ENCODE assay signal across 8 cellular contexts in the genomic region with DNA sequence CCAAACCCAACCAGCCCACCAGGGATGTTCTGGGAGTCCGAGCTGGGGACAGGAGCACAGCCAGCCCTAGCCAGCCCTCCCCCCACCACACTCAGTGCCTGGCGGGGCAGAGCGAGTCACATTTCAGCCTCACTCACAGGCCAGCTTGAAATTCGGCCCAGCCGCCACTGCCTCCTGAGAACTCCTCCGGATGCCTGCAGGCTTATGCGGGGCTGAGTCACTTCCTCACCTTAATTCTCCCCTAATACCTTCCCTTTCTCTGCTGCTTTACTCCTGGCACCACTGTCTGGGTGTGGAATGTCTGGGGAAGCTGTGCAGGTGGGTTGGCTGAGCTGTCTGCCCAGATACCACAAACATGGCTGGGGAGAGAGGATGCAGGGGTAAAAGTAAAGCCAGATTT. TPM values are rescaled to one million over a fixed set of nuclear protein-coding genes. Genes with fewer than 3 reads are reported as not detected.
DNase-seq lines count a peak whose midpoint lies in the region; ATAC-seq, FAIRE-seq and TF ChIP-seq lines count a peak whose summit lies in the region.

No MANE protein-coding gene starts in this region.

- no peak for TF ChIP-seq POLR2A in GM12892 (IDR thresholded peaks at IDR 0.05; ENCODE audit: low read depth, low read length)

- peak overlapping the region; percentile 62 for H3K9ac ChIP-seq in mesendoderm (ENCODE audit: low read length)

- H4K8ac ChIP-seq in mesendoderm (ENCODE audit: low read depth, low read length), result no peak overlapping the region

- no peak overlapping the region for H2AK5ac ChIP-seq in mesendoderm (ENCODE audit: low read length)

- H3K9me3 ChIP-seq in T-helper 17 cell (ENCODE audit: control insufficient read depth, low read length, poor library complexity, severe bottlenecking), result no peaks in the 10 kb centered on the region

- TF ChIP-seq CTCF in chondrocyte (IDR thresholded peaks at IDR 0.05), result no peak

- H3K36me3 Mint-ChIP-seq in chondrocyte (ENCODE audit: low read depth) (peaks cover 3% of the 10 kb centered on the region), T-helper 17 cell (ENCODE audit: low read depth) (no peaks in the 10 kb centered on the region)

- H3K4ac ChIP-seq in mesendoderm (ENCODE audit: low read depth, low read length), result no peak overlapping the region

- H3K4me3 ChIP-seq in mesendoderm (ENCODE audit: low read length), result no peak overlapping the region

- H3K4me3 Mint-ChIP-seq in chondrocyte (ENCODE audit: unreplicated experiment), result no peak overlapping the region
- H3K4me3 Mint-ChIP-seq in T-helper 17 cell, result no peak overlapping the region

- no peak overlapping the region for H2BK120ac ChIP-seq in mesendoderm (ENCODE audit: low read depth, low read length)

- no CpG with 5 or more reads among the region's 7 CpGs for WGBS in mesendoderm (ENCODE audit: extremely low coverage, insufficient coverage, low lambda C conversion rate)

- no peaks in the 10 kb centered on the region for H3K79me1 ChIP-seq in mesendoderm (ENCODE audit: low read length)

- peak overlapping the region; percentile 92 for H3K56ac ChIP-seq in mesendoderm (ENCODE audit: low read length)

- no peak overlapping the region for H2BK15ac ChIP-seq in mesendoderm (replicated peaks; ENCODE audit: low read depth)

- peaks cover 11% of the 10 kb centered on the region for H3K4me1 ChIP-seq in mesendoderm (ENCODE audit: control insufficient read depth, low read depth, low read length)

- peak overlapping the region; percentile 67 for H3K23ac ChIP-seq in mesendoderm (ENCODE audit: low read length)

- no peaks in the 10 kb centered on the region for H3K79me2 ChIP-seq in mesendoderm (ENCODE audit: control insufficient read depth, insufficient read depth, low read length)

- peaks cover 18% of the 10 kb centered on the region for H3K9me3 Mint-ChIP-seq in chondrocyte (ENCODE audit: low read depth)

- no peak for FAIRE-seq in GM12892 (lab: Jason Lieb, UNC)

- peaks cover 23% of the 10 kb centered on the region for H3K4me1 Mint-ChIP-seq in chondrocyte (ENCODE audit: low read depth)
- H3K4me1 Mint-ChIP-seq in T-helper 17 cell, result no peaks in the 10 kb centered on the region

- H3K27me3 Mint-ChIP-seq in chondrocyte (ENCODE audit: low read depth) (no peaks in the 10 kb centered on the region), T-helper 17 cell (peaks cover 22% of the 10 kb centered on the region)

- H2BK5ac ChIP-seq in mesendoderm (ENCODE audit: low read length), result peak overlapping the region; percentile 96

- peak overlapping the region; percentile 13 for H3K18ac ChIP-seq in mesendoderm (ENCODE audit: low read length)

- H4K5ac ChIP-seq in mesendoderm (ENCODE audit: low read length), result peak overlapping the region; percentile 60

- H3K27me3 ChIP-seq in mesendoderm (ENCODE audit: insufficient read depth, low read length, poor library complexity), result no peaks in the 10 kb centered on the region

- peak overlapping the region; percentile 93 for H3K27ac ChIP-seq in mesendoderm (ENCODE audit: low read depth, low read length)

- H3K27ac Mint-ChIP-seq in chondrocyte (ENCODE audit: unreplicated experiment), result peak overlapping the region; percentile 59
- H3K27ac Mint-ChIP-seq in T-helper 17 cell, result no peak overlapping the region

- no peaks in the 10 kb centered on the region for H3K36me3 ChIP-seq in mesendoderm (ENCODE audit: control insufficient read depth, insufficient read depth, low read length)

- peak; percentile 33 for DNase-seq in D341Med (ENCODE audit: low spot score)
- DNase-seq in Kasumi-1 (lab: John Stamatoyannopoulos, UW), result peak; percentile 79 to 81
- no peak for DNase-seq in chondrocyte (ENCODE audit: low spot score)
- peak; percentile 99 for DNase-seq in mesendoderm
- no peak for DNase-seq in T-helper 17 cell
- no peak for DNase-seq in NCI-H748 (lab: John Stamatoyannopoulos, UW; ENCODE audit: unreplicated experiment)
- no peak for DNase-seq in GM12892 (ENCODE audit: insufficient read length)

- H3K4me2 ChIP-seq in mesendoderm (ENCODE audit: low read length), result peak overlapping the region; percentile 24

- no peak for ATAC-seq in T-helper 17 cell
- no peak for ATAC-seq in GM18868 (IDR thresholded peaks at IDR 0.05; ENCODE audit: unreplicated experiment)

RNA-seq across cellular contexts. Expression of a gene that starts 22.6 kb away (rescaled TPM):
- total RNA-seq in chondrocyte (60.5 to 71.1 TPM (median 62.1 TPM) in 3 replicates), T-helper 17 cell (10 to 100 TPM in 1 of 2 donors, 1 to 10 TPM in 1; 9.7 to 13.1 TPM)
- 58.5 TPM for polyA plus RNA-seq in mesendoderm (2013, experiment 1 of 2)
- 57.0 TPM for polyA plus RNA-seq in mesendoderm (2013, experiment 2 of 2)
- polyA plus RNA-seq in GM12892 (2012; ENCODE audit: missing spikeins), result 1.8 TPM

Comparison
In these comparisons a context has a peak if more than half of its experiments do, and no peak if none do; other contexts are left out.
1. DNase-seq: peak in D341Med (single experiment), Kasumi-1 (2 of 2) and mesendoderm (single experiment); none in chondrocyte (single experiment), T-helper 17 cell (0 of 3), NCI-H748 (single experiment) and GM12892 (single experiment).